In genomic region chr19:21835810-21836444, GRCh38 we compare ENCODE assay signal across 1 cellular context.
A peak's percentile ranks its signal among the peaks of the same experiment; 100 is the strongest.
TF ChIP-seq lines count a peak whose summit lies in the region.

TSS of gene ZNF43 (minus strand) at chr19:21836182. CDS start at chr19:21836038, 144 bp downstream.

TF ChIP-seq in HepG2, 621 proteins besides CTCF, POLR2A, EP300 and RAD21 (continued from another document and continues in another):
- TF ChIP-seq NR2C2 (CRISPR knock-in tag; IDR thresholded peaks at IDR 0.05; ENCODE audit: borderline replicate concordance) (0 out of 2 replicates have a peak, but pooled peaks have one; percentile 19), ASH2L (IDR thresholded peaks at IDR 0.05; ENCODE audit: insufficient read length, low read depth, low read length) (peak; percentile 42), ZNF841 (CRISPR knock-in tag; IDR thresholded peaks at IDR 0.05; ENCODE audit: borderline replicate concordance) (no peak), ATF3 (CRISPR knock-in tag; IDR thresholded peaks at IDR 0.05) (no peak), ZBTB20 (CRISPR knock-in tag; IDR thresholded peaks at IDR 0.05; ENCODE audit: borderline replicate concordance, low read depth) (no peak), ZNF207 (IDR thresholded peaks at IDR 0.05; ENCODE audit: borderline replicate concordance) (no peak), ZNF451 (CRISPR knock-in tag; IDR thresholded peaks at IDR 0.05) (no peak; the same call in 1 of the 2 replicates), ZBTB4 (CRISPR knock-in tag; IDR thresholded peaks at IDR 0.05; ENCODE audit: borderline replicate concordance) (no peak), ZBTB7B (CRISPR knock-in tag; IDR thresholded peaks at IDR 0.05) (0 out of 2 replicates have a peak, but pooled peaks have one; percentile 34), GABPB1 (CRISPR knock-in tag; IDR thresholded peaks at IDR 0.05) (peak; percentile 72; the same call in 1 of the 2 replicates), MAFF (IDR thresholded peaks at IDR 0.05; ENCODE audit: low read depth, low read length) (no peak), ATM (IDR thresholded peaks at IDR 0.05; ENCODE audit: borderline replicate concordance) (no peak), KDM1A (CRISPR knock-in tag; IDR thresholded peaks at IDR 0.05) (no peak), DDIT3 (CRISPR knock-in tag; IDR thresholded peaks at IDR 0.05) (no peak), CENPT (CRISPR knock-in tag; IDR thresholded peaks at IDR 0.05; ENCODE audit: low read depth) (no peak), TCF12 (IDR thresholded peaks at IDR 0.05) (no peak), TCF12 (CRISPR knock-in tag; IDR thresholded peaks at IDR 0.05) (no peak), ZGPAT (CRISPR knock-in tag; IDR thresholded peaks at IDR 0.05) (no peak), PHF20 (CRISPR knock-in tag; IDR thresholded peaks at IDR 0.05) (peak; percentile 45; the same call in 1 of the 2 replicates), MLX (CRISPR knock-in tag; IDR thresholded peaks at IDR 0.05) (no peak), TAF1 (CRISPR knock-in tag; IDR thresholded peaks at IDR 0.05) (peak; percentile 67), FOXA1 (IDR thresholded peaks at IDR 0.05) (no peak), FOXA1 (CRISPR knock-in tag; IDR thresholded peaks at IDR 0.05) (no peak), AGO2 (optimal IDR thresholded peaks at IDR 0.05; ENCODE audit: low read depth, low read length) (peak; percentile 69), ZNF672 (CRISPR knock-in tag; IDR thresholded peaks at IDR 0.05) (no peak), FOXO1 (CRISPR knock-in tag; IDR thresholded peaks at IDR 0.05) (no peak), SIN3A (IDR thresholded peaks at IDR 0.05; ENCODE audit: borderline replicate concordance, low read depth, low read length) (peak; percentile 79; the same call in 1 of the 2 replicates), PCBP1 (IDR thresholded peaks at IDR 0.05; ENCODE audit: borderline replicate concordance, low read depth, low read length) (no peak), MTF1 (CRISPR knock-in tag; IDR thresholded peaks at IDR 0.05) (no peak), ZNF607 (CRISPR knock-in tag; IDR thresholded peaks at IDR 0.05; ENCODE audit: borderline replicate concordance) (no peak), ELF1 (CRISPR knock-in tag; IDR thresholded peaks at IDR 0.05) (peak; percentile 69), MLLT10 (CRISPR knock-in tag; IDR thresholded peaks at IDR 0.05) (no peak), PHF21A (CRISPR knock-in tag; IDR thresholded peaks at IDR 0.05) (0 out of 2 replicates have a peak, but pooled peaks have one; percentile 37), ZNF749 (CRISPR knock-in tag; IDR thresholded peaks at IDR 0.05; ENCODE audit: borderline replicate concordance) (no peak), FOSL1 (CRISPR knock-in tag; IDR thresholded peaks at IDR 0.05; ENCODE audit: borderline replicate concordance) (no peak), NCOA1 (CRISPR knock-in tag; IDR thresholded peaks at IDR 0.05) (no peak), ZBTB21 (CRISPR knock-in tag; IDR thresholded peaks at IDR 0.05) (no peak), ZNF331 (CRISPR knock-in tag; IDR thresholded peaks at IDR 0.05) (no peak), ZNF460 (CRISPR knock-in tag; IDR thresholded peaks at IDR 0.05; ENCODE audit: borderline replicate concordance) (no peak), ONECUT2 (CRISPR knock-in tag; IDR thresholded peaks at IDR 0.05) (no peak), ELF4 (CRISPR knock-in tag; IDR thresholded peaks at IDR 0.05; ENCODE audit: borderline replicate concordance) (no peak), THAP9 (CRISPR knock-in tag; IDR thresholded peaks at IDR 0.05; ENCODE audit: borderline replicate concordance) (peak; percentile 60; the same call in 1 of the 2 replicates), PRPF4 (IDR thresholded peaks at IDR 0.05; ENCODE audit: low read depth, low read length, poor library complexity, severe bottlenecking) (no peak), TARDBP (CRISPR knock-in tag; IDR thresholded peaks at IDR 0.05) (peak; percentile 19; the same call in 1 of the 2 replicates)
- TF ChIP-seq, protein P1, sequence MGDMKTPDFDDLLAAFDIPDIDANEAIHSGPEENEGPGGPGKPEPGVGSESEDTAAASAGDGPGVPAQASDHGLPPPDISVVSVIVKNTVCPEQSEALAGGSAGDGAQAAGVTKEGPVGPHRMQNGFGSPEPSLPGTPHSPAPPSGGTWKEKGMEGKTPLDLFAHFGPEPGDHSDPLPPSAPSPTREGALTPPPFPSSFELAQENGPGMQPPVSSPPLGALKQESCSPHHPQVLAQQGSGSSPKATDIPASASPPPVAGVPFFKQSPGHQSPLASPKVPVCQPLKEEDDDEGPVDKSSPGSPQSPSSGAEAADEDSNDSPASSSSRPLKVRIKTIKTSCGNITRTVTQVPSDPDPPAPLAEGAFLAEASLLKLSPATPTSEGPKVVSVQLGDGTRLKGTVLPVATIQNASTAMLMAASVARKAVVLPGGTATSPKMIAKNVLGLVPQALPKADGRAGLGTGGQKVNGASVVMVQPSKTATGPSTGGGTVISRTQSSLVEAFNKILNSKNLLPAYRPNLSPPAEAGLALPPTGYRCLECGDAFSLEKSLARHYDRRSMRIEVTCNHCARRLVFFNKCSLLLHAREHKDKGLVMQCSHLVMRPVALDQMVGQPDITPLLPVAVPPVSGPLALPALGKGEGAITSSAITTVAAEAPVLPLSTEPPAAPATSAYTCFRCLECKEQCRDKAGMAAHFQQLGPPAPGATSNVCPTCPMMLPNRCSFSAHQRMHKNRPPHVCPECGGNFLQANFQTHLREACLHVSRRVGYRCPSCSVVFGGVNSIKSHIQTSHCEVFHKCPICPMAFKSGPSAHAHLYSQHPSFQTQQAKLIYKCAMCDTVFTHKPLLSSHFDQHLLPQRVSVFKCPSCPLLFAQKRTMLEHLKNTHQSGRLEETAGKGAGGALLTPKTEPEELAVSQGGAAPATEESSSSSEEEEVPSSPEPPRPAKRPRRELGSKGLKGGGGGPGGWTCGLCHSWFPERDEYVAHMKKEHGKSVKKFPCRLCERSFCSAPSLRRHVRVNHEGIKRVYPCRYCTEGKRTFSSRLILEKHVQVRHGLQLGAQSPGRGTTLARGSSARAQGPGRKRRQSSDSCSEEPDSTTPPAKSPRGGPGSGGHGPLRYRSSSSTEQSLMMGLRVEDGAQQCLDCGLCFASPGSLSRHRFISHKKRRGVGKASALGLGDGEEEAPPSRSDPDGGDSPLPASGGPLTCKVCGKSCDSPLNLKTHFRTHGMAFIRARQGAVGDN (CRISPR knock-in tag; IDR thresholded peaks at IDR 0.05), result peak; percentile 72
- TF ChIP-seq, protein P2, sequence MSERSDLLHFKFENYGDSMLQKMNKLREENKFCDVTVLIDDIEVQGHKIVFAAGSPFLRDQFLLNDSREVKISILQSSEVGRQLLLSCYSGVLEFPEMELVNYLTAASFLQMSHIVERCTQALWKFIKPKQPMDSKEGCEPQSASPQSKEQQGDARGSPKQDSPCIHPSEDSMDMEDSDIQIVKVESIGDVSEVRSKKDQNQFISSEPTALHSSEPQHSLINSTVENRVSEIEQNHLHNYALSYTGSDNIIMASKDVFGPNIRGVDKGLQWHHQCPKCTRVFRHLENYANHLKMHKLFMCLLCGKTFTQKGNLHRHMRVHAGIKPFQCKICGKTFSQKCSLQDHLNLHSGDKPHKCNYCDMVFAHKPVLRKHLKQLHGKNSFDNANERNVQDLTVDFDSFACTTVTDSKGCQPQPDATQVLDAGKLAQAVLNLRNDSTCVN (CRISPR knock-in tag; IDR thresholded peaks at IDR 0.05; ENCODE audit: borderline replicate concordance), result no peak
- TF ChIP-seq, protein P3, sequence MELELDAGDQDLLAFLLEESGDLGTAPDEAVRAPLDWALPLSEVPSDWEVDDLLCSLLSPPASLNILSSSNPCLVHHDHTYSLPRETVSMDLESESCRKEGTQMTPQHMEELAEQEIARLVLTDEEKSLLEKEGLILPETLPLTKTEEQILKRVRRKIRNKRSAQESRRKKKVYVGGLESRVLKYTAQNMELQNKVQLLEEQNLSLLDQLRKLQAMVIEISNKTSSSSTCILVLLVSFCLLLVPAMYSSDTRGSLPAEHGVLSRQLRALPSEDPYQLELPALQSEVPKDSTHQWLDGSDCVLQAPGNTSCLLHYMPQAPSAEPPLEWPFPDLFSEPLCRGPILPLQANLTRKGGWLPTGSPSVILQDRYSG (CRISPR knock-in tag; IDR thresholded peaks at IDR 0.05), result no peak
- TF ChIP-seq, protein P4, sequence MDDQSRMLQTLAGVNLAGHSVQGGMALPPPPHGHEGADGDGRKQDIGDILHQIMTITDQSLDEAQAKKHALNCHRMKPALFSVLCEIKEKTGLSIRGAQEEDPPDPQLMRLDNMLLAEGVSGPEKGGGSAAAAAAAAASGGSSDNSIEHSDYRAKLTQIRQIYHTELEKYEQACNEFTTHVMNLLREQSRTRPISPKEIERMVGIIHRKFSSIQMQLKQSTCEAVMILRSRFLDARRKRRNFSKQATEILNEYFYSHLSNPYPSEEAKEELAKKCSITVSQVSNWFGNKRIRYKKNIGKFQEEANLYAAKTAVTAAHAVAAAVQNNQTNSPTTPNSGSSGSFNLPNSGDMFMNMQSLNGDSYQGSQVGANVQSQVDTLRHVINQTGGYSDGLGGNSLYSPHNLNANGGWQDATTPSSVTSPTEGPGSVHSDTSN (CRISPR knock-in tag; IDR thresholded peaks at IDR 0.05; ENCODE audit: borderline replicate concordance), result no peak
- TF ChIP-seq, protein P5, sequence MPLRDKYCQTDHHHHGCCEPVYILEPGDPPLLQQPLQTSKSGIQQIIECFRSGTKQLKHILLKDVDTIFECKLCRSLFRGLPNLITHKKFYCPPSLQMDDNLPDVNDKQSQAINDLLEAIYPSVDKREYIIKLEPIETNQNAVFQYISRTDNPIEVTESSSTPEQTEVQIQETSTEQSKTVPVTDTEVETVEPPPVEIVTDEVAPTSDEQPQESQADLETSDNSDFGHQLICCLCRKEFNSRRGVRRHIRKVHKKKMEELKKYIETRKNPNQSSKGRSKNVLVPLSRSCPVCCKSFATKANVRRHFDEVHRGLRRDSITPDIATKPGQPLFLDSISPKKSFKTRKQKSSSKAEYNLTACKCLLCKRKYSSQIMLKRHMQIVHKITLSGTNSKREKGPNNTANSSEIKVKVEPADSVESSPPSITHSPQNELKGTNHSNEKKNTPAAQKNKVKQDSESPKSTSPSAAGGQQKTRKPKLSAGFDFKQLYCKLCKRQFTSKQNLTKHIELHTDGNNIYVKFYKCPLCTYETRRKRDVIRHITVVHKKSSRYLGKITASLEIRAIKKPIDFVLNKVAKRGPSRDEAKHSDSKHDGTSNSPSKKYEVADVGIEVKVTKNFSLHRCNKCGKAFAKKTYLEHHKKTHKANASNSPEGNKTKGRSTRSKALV (CRISPR knock-in tag; IDR thresholded peaks at IDR 0.05), result no peak
